ENCODE assay signal across 10 cellular contexts in genomic region chr3:9168230-9168629, GRCh38.
DNase-seq lines count a peak whose midpoint lies in the region; ATAC-seq and TF ChIP-seq lines count a peak whose summit lies in the region.
"Had no signal": no experiment of that assay in that cellular context is flagged by ENCODE, and none has a peak within 500 bp of the region (broad histone marks: within the 10 kb centered on the region; RNA-seq: fewer than 3 reads in every experiment).

No MANE protein-coding gene starts in this region.

- POLR2A ChIA-PET in activated naive CD8-positive, alpha-beta T cell treated with anti-CD3 and anti-CD28 coated beads, Interleukin-2, amount 10 ng/mL, durations not matched to agents 7 days and 5 days (lab: Charles Lee) = interaction anchor here (1.1 to 1.5 kb wide), 2 partner anchors 10 to 11 kb away, joined by 3 to 4 read pairs; no protein-coding TSS in a partner anchor

- peak overlapping the region; percentile 72 to 93 (median 83) for H3K27ac Mint-ChIP-seq in CD4-positive, CD25-positive, alpha-beta regulatory T cell
- peak overlapping the region; percentile 71 for H3K27ac Mint-ChIP-seq in activated naive CD8-positive, alpha-beta T cell treated with anti-CD3 and anti-CD28 coated beads, Interleukin-2, amount 10 ng/mL, durations not matched to agents 7 days and 5 days

- no peaks in the 10 kb centered on the region for H3K27me3 ChIP-seq in CD4-positive, CD25-positive, alpha-beta regulatory T cell (ENCODE audit: control insufficient read depth, insufficient read depth, low read length)
- H3K27me3 ChIP-seq in left ventricle myocardium inferior (ENCODE audit: low read depth) = no peaks in the 10 kb centered on the region
- H3K27me3 ChIP-seq: thyroid gland had no signal

- peak overlapping the region; percentile 63 for H3K27ac ChIP-seq in CD4-positive, CD25-positive, alpha-beta regulatory T cell (ENCODE audit: insufficient read depth, low read length, poor library complexity, severe bottlenecking)
- H3K27ac ChIP-seq in left ventricle myocardium inferior (replicated peaks) = no peak overlapping the region
- H3K27ac ChIP-seq: C4-2B, thyroid gland had no signal

- H3K9me3 Mint-ChIP-seq in CD4-positive, CD25-positive, alpha-beta regulatory T cell = peaks cover 0 to under 1% (median 0%) of the 10 kb centered on the region in 7 donors
- H3K9me3 Mint-ChIP-seq in activated naive CD8-positive, alpha-beta T cell treated with anti-CD3 and anti-CD28 coated beads, Interleukin-2, amount 10 ng/mL, durations not matched to agents 7 days and 5 days = no peaks in the 10 kb centered on the region

- H3K4me3 Mint-ChIP-seq in CD4-positive, CD25-positive, alpha-beta regulatory T cell = peak overlapping the region in 2 of 4 donors; percentile 48 to 70
- peak overlapping the region; percentile 51 for H3K4me3 Mint-ChIP-seq in activated naive CD8-positive, alpha-beta T cell treated with anti-CD3 and anti-CD28 coated beads, Interleukin-2, amount 10 ng/mL, durations not matched to agents 7 days and 5 days

- intact Hi-C loops in left ventricle myocardium inferior (cut with micrococcal nuclease) = no loop called here

- TF ChIP-seq CTCF in left ventricle myocardium inferior (IDR thresholded peaks at IDR 0.05; ENCODE audit: borderline replicate concordance) = no peak

- ATAC-seq in CD4-positive, CD25-positive, alpha-beta regulatory T cell (ENCODE audit: low read depth in 2 of 2) = peak; percentile 70 to 82
- ATAC-seq in GM21381 (IDR thresholded peaks at IDR 0.05; ENCODE audit: unreplicated experiment) (peak; percentile 98), HG03460 (IDR thresholded peaks at IDR 0.05; ENCODE audit: unreplicated experiment) (peak; percentile 99)
- ATAC-seq in activated naive CD8-positive, alpha-beta T cell treated with anti-CD3 and anti-CD28 coated beads, Interleukin-2, amount 10 ng/mL, durations not matched to agents 7 days and 5 days (ENCODE audit: low read depth) = peak; percentile 92

- DNase-seq in CD4-positive, CD25-positive, alpha-beta regulatory T cell = peak; percentile 3 to 93 (median 51)
- peak; percentile 61 for DNase-seq in activated naive CD8-positive, alpha-beta T cell treated with anti-CD3 and anti-CD28 coated beads, Interleukin-2, amount 10 ng/mL, durations not matched to agents 7 days and 5 days
- peak; percentile 61 for DNase-seq in stimulated activated CD8-positive, alpha-beta memory T cell treated with anti-CD3 and anti-CD28 coated beads, Interleukin-4, amount 100 ng/mL, for 48 hours
- DNase-seq in SIG-M5 (lab: John Stamatoyannopoulos, UW) = no peak
- no peak for DNase-seq in left ventricle myocardium inferior
- no peak for DNase-seq in COR-L47 (lab: John Stamatoyannopoulos, UW)

- H3K4me1 ChIP-seq in CD4-positive, CD25-positive, alpha-beta regulatory T cell (ENCODE audit: control insufficient read depth, insufficient read depth, low read length, poor library complexity, severe bottlenecking) = peaks cover 39% of the 10 kb centered on the region
- H3K4me1 ChIP-seq in left ventricle myocardium inferior = peaks cover 8% of the 10 kb centered on the region

- H3K9me3 ChIP-seq in CD4-positive, CD25-positive, alpha-beta regulatory T cell (ENCODE audit: control insufficient read depth in 2 of 2, low read length in 2 of 2) = no peaks in the 10 kb centered on the region
- no peaks in the 10 kb centered on the region for H3K9me3 ChIP-seq in left ventricle myocardium inferior (replicated peaks)
- H3K9me3 ChIP-seq: thyroid gland had no signal

- no peaks in the 10 kb centered on the region for H3K27me3 Mint-ChIP-seq in CD4-positive, CD25-positive, alpha-beta regulatory T cell
- H3K27me3 Mint-ChIP-seq in activated naive CD8-positive, alpha-beta T cell treated with anti-CD3 and anti-CD28 coated beads, Interleukin-2, amount 10 ng/mL, durations not matched to agents 7 days and 5 days = no peaks in the 10 kb centered on the region

- peak overlapping the region; percentile 65 for H3K4me3 ChIP-seq in CD4-positive, CD25-positive, alpha-beta regulatory T cell (ENCODE audit: low read depth, low read length)
- H3K4me3 ChIP-seq in left ventricle myocardium inferior = no peak overlapping the region
- H3K4me3 ChIP-seq: thyroid gland had no signal

- H3K36me3 ChIP-seq in CD4-positive, CD25-positive, alpha-beta regulatory T cell (ENCODE audit: control insufficient read depth, insufficient read depth, low read length) = no peaks in the 10 kb centered on the region
- no peaks in the 10 kb centered on the region for H3K36me3 ChIP-seq in left ventricle myocardium inferior
- H3K36me3 ChIP-seq: thyroid gland had no signal

- H3K4me1 Mint-ChIP-seq in CD4-positive, CD25-positive, alpha-beta regulatory T cell = peaks cover 0 to 31% (median 15%) of the 10 kb centered on the region in 4 donors
- H3K4me1 Mint-ChIP-seq in activated naive CD8-positive, alpha-beta T cell treated with anti-CD3 and anti-CD28 coated beads, Interleukin-2, amount 10 ng/mL, durations not matched to agents 7 days and 5 days = peaks cover 39% of the 10 kb centered on the region

- no peaks in the 10 kb centered on the region for H3K36me3 Mint-ChIP-seq in CD4-positive, CD25-positive, alpha-beta regulatory T cell
- no peaks in the 10 kb centered on the region for H3K36me3 Mint-ChIP-seq in activated naive CD8-positive, alpha-beta T cell treated with anti-CD3 and anti-CD28 coated beads, Interleukin-2, amount 10 ng/mL, durations not matched to agents 7 days and 5 days

Comparison
In these comparisons a context has a peak if more than half of its experiments do, and no peak if none do; other contexts are left out.
1. DNase-seq: peak in CD4-positive, CD25-positive, alpha-beta regulatory T cell (3 of 3), activated naive CD8-positive, alpha-beta T cell treated with anti-CD3 and anti-CD28 coated beads, Interleukin-2, amount 10 ng/mL, durations not matched to agents 7 days and 5 days (single experiment) and stimulated activated CD8-positive, alpha-beta memory T cell treated with anti-CD3 and anti-CD28 coated beads, Interleukin-4, amount 100 ng/mL, for 48 hours (single experiment); none in SIG-M5 (single experiment), left ventricle myocardium inferior (single experiment) and COR-L47 (single experiment).
2. Peak in every context shown above with its lines, with median percentiles within 50 percentile points of each other: ATAC-seq.